37 cellular contexts compared by ENCODE assay signal in the genomic region with DNA sequence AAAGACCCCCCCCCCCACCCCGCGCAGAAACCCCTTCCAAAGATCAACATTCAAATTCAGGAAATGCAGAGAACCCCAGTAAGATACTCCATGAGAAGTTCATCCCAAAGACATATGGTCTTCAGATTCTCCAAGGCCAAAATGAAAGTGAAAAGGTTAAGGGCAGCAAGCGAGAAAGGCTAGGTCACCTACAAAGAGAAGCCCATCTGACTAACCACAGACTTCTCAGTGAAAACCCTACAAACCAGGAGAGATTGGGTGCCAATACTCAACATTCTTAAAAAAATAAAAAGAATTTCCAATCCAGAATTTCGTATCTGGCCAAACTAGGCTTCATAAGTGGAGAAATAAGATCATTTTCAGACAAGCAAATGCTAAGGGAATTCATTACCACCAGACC.
"Had no signal": no experiment of that assay in that cellular context is flagged by ENCODE, and none has a peak within 500 bp of the region (broad histone marks: within the 10 kb centered on the region; RNA-seq: fewer than 3 reads in every experiment).

No MANE protein-coding gene starts in this region.

- H3K27ac Mint-ChIP-seq: activated naive CD4-positive, alpha-beta T cell treated with anti-CD3 and anti-CD28 coated beads for 36 hours; activated naive CD4-positive, alpha-beta T cell treated with anti-CD3 and anti-CD28 coated beads, Interleukin-2, amount 10 ng/mL, durations not matched to agents 7 days and 5 days; activated naive CD4-positive, alpha-beta T cell treated with anti-CD3 and anti-CD28 coated beads, Interleukin-2, amount 50 U/mL, for 24 hours; activated naive CD4-positive, alpha-beta T cell treated with anti-CD3 and anti-CD28 coated beads, Interleukin-2, amount 50 U/mL, for 72 hours; activated naive CD8-positive, alpha-beta T cell; activated naive CD8-positive, alpha-beta T cell treated with anti-CD3 and anti-CD28 coated beads for 36 hours; activated naive CD8-positive, alpha-beta T cell treated with anti-CD3 and anti-CD28 coated beads, Interleukin-2, amount 10 ng/mL, durations not matched to agents 7 days and 5 days; activated naive CD8-positive, alpha-beta T cell treated with anti-CD3 and anti-CD28 coated beads, Interleukin-2, amount 50 U/mL, for 24 hours; activated T-cell treated with anti-CD3 and anti-CD28 coated beads, Interleukin-2, amount 50 U/mL, for 24 hours; activated T-cell treated with anti-CD3 and anti-CD28 coated beads, Interleukin-2, amount 50 U/mL, for 72 hours; activated T-helper 1 cell treated with anti-CD3 and anti-CD28 coated beads, Interleukin-12 subunit alpha, Interleukin-12 subunit beta, Interleukin-2, Interleukin-4 antibody, amounts not matched to agents 30 ng/mL and 10 ng/mL and 1 ng/mL, durations not matched to agents 14 hours and 24 hours and 36 hours; activated T-helper 17 cell treated with anti-CD3 and anti-CD28 coated beads, Interleukin-2, amount 50 U/mL, for 72 hours; activated T-helper 2 cell treated with anti-CD3 and anti-CD28 coated beads, Interferon-gamma antibody, Interleukin-2, Interleukin-4, amounts not matched to agents 10 μg/mL and 5 μg/mL and 100 μg/mL, durations not matched to agents 14 hours and 24 hours and 36 hours; brain had no signal

- H3K4me1 ChIP-seq: adrenal gland, ascending aorta, body of pancreas, breast epithelium had no signal

- H3K27ac ChIP-seq: adrenal gland, ascending aorta, body of pancreas, brain microvascular endothelial cell, breast epithelium, cardiac muscle cell had no signal

- H3K4me1 Mint-ChIP-seq: activated naive CD4-positive, alpha-beta T cell treated with anti-CD3 and anti-CD28 coated beads, Interleukin-2, amount 10 ng/mL, durations not matched to agents 7 days and 5 days; activated naive CD4-positive, alpha-beta T cell treated with anti-CD3 and anti-CD28 coated beads, Interleukin-2, amount 50 U/mL, for 24 hours; activated naive CD8-positive, alpha-beta T cell treated with anti-CD3 and anti-CD28 coated beads for 36 hours; activated naive CD8-positive, alpha-beta T cell treated with anti-CD3 and anti-CD28 coated beads, Interleukin-2, amount 10 ng/mL, durations not matched to agents 7 days and 5 days; activated naive CD8-positive, alpha-beta T cell treated with anti-CD3 and anti-CD28 coated beads, Interleukin-2, amount 50 U/mL, for 24 hours; activated T-helper 17 cell treated with anti-CD3 and anti-CD28 coated beads, Interleukin-2, amount 50 U/mL, for 72 hours; brain; central memory CD8-positive, alpha-beta T cell had no signal

- H3K27me3 ChIP-seq: adrenal gland, ascending aorta, body of pancreas, brain microvascular endothelial cell, breast epithelium, cardiac muscle cell had no signal

- H3K4me3 Mint-ChIP-seq: activated naive CD4-positive, alpha-beta T cell treated with anti-CD3 and anti-CD28 coated beads for 36 hours; activated naive CD4-positive, alpha-beta T cell treated with anti-CD3 and anti-CD28 coated beads, Interleukin-2, amount 10 ng/mL, durations not matched to agents 7 days and 5 days; activated naive CD4-positive, alpha-beta T cell treated with anti-CD3 and anti-CD28 coated beads, Interleukin-2, amount 50 U/mL, for 24 hours; activated naive CD8-positive, alpha-beta T cell; activated naive CD8-positive, alpha-beta T cell treated with anti-CD3 and anti-CD28 coated beads for 36 hours; activated naive CD8-positive, alpha-beta T cell treated with anti-CD3 and anti-CD28 coated beads, Interleukin-2, amount 10 ng/mL, durations not matched to agents 7 days and 5 days; activated naive CD8-positive, alpha-beta T cell treated with anti-CD3 and anti-CD28 coated beads, Interleukin-2, amount 50 U/mL, for 24 hours; activated T-cell treated with anti-CD3 and anti-CD28 coated beads, Interleukin-2, amount 50 U/mL, for 24 hours; activated T-cell treated with anti-CD3 and anti-CD28 coated beads, Interleukin-2, amount 50 U/mL, for 4 hours; activated T-cell treated with anti-CD3 and anti-CD28 coated beads, Interleukin-2, amount 50 U/mL, for 72 hours; activated T-helper 1 cell treated with anti-CD3 and anti-CD28 coated beads, Interleukin-12 subunit alpha, Interleukin-12 subunit beta, Interleukin-2, Interleukin-4 antibody, amounts not matched to agents 30 ng/mL and 10 ng/mL and 1 ng/mL, durations not matched to agents 14 hours and 24 hours and 36 hours; activated T-helper 17 cell treated with anti-CD3 and anti-CD28 coated beads, Interleukin-2, amount 50 U/mL, for 72 hours; brain; central memory CD8-positive, alpha-beta T cell had no signal

- ATAC-seq: activated naive CD4-positive, alpha-beta T cell treated with anti-CD3 and anti-CD28 coated beads, Interleukin-2, amount 50 U/mL, for 72 hours; activated naive CD8-positive, alpha-beta T cell treated with anti-CD3 and anti-CD28 coated beads, Interleukin-2, amount 50 U/mL, for 24 hours; activated T-cell treated with anti-CD3 and anti-CD28 coated beads, Interleukin-2, amount 50 U/mL, for 4 hours; activated T-cell treated with anti-CD3 and anti-CD28 coated beads, Interleukin-2, amount 50 U/mL, for 72 hours; activated T-helper 17 cell treated with anti-CD3 and anti-CD28 coated beads, Interleukin-2, amount 50 U/mL, for 72 hours; body of pancreas had no signal

- H3K36me3 ChIP-seq: adrenal gland, ascending aorta, brain microvascular endothelial cell, breast epithelium, cardiac muscle cell had no signal

- H3K27me3 Mint-ChIP-seq: activated naive CD4-positive, alpha-beta T cell treated with anti-CD3 and anti-CD28 coated beads, Interleukin-2, amount 10 ng/mL, durations not matched to agents 7 days and 5 days; activated naive CD8-positive, alpha-beta T cell; activated naive CD8-positive, alpha-beta T cell treated with anti-CD3 and anti-CD28 coated beads for 36 hours; activated naive CD8-positive, alpha-beta T cell treated with anti-CD3 and anti-CD28 coated beads, Interleukin-2, amount 10 ng/mL, durations not matched to agents 7 days and 5 days; activated naive CD8-positive, alpha-beta T cell treated with anti-CD3 and anti-CD28 coated beads, Interleukin-2, amount 50 U/mL, for 24 hours; activated T-cell treated with anti-CD3 and anti-CD28 coated beads, Interleukin-2, amount 50 U/mL, for 24 hours; central memory CD8-positive, alpha-beta T cell had no signal

- H3K36me3 Mint-ChIP-seq: activated naive CD4-positive, alpha-beta T cell treated with anti-CD3 and anti-CD28 coated beads, Interleukin-2, amount 10 ng/mL, durations not matched to agents 7 days and 5 days; activated naive CD4-positive, alpha-beta T cell treated with anti-CD3 and anti-CD28 coated beads, Interleukin-2, amount 50 U/mL, for 24 hours; activated naive CD8-positive, alpha-beta T cell; activated naive CD8-positive, alpha-beta T cell treated with anti-CD3 and anti-CD28 coated beads for 36 hours; activated naive CD8-positive, alpha-beta T cell treated with anti-CD3 and anti-CD28 coated beads, Interleukin-2, amount 10 ng/mL, durations not matched to agents 7 days and 5 days had no signal

- H3K9me3 ChIP-seq: adrenal gland had no signal

- H3K4me3 ChIP-seq: adrenal gland, ascending aorta, body of pancreas, breast epithelium, cardiac muscle cell had no signal

- DNase-seq: activated effector memory CD4-positive, alpha-beta T cell treated with anti-CD3 and anti-CD28 coated beads, Interleukin-2, amount 50 U/mL, for 16 hours; activated effector memory CD4-positive, alpha-beta T cell treated with Interleukin-2 at 50 U/mL for 16 hours; activated gamma-delta T cell treated with Interleukin-2 at 50 U/mL for 16 hours; activated naive CD4-positive, alpha-beta T cell; activated naive CD4-positive, alpha-beta T cell treated with anti-CD3 and anti-CD28 coated beads for 36 hours; activated naive CD4-positive, alpha-beta T cell treated with anti-CD3 and anti-CD28 coated beads, Interleukin-2, amount 10 ng/mL, durations not matched to agents 7 days and 5 days; activated naive CD4-positive, alpha-beta T cell treated with anti-CD3 and anti-CD28 coated beads, Interleukin-2, amount 50 U/mL, for 16 hours; activated naive CD4-positive, alpha-beta T cell treated with Interleukin-2 at 50 U/mL for 16 hours; activated naive CD8-positive, alpha-beta T cell treated with anti-CD3 and anti-CD28 coated beads for 36 hours; activated naive CD8-positive, alpha-beta T cell treated with anti-CD3 and anti-CD28 coated beads, Interleukin-2, amount 10 ng/mL, durations not matched to agents 7 days and 5 days; activated naive CD8-positive, alpha-beta T cell treated with anti-CD3 and anti-CD28 coated beads, Interleukin-2, amount 50 U/mL, for 24 hours; activated T-cell treated with anti-CD3 and anti-CD28 coated beads, Interleukin-2, amount 50 U/mL, for 1 hour; activated T-cell treated with anti-CD3 and anti-CD28 coated beads, Interleukin-2, amount 50 U/mL, for 24 hours; activated T-cell treated with anti-CD3 and anti-CD28 coated beads, Interleukin-2, amount 50 U/mL, for 4 hours; activated T-cell treated with anti-CD3 and anti-CD28 coated beads, Interleukin-2, amount 50 U/mL, for 48 hours; activated T-cell treated with anti-CD3 and anti-CD28 coated beads, Interleukin-2, amount 50 U/mL, for 72 hours; adrenal gland; amniotic stem cell; amygdala; anterior cingulate cortex; aorta; body of pancreas; brain microvascular endothelial cell; caudate nucleus; central memory CD4-positive, alpha-beta T cell; cerebellar nuclear complex had no signal
